26 cellular contexts compared by ENCODE assay signal in genomic region chrX:131264053-131264452, GRCh38. TPM values are rescaled to one million over a fixed set of nuclear protein-coding genes. Genes with fewer than 3 reads are reported as not detected.
"Had no signal": no experiment of that assay in that cellular context is flagged by ENCODE, and none has a peak within 500 bp of the region (broad histone marks: within the 10 kb centered on the region; RNA-seq: fewer than 3 reads in every experiment).

No MANE protein-coding gene starts in this region.

- H3K36me3 ChIP-seq: brain microvascular endothelial cell, cardiac muscle cell had no signal

- H3K4me3 Mint-ChIP-seq: activated CD8-positive, alpha-beta memory T cell treated with anti-CD3 and anti-CD28 coated beads, Interleukin-2, amount 10 ng/mL, durations not matched to agents 7 days and 5 days; activated naive CD8-positive, alpha-beta T cell; activated T-cell treated with anti-CD3 and anti-CD28 coated beads, Interleukin-2, amount 50 U/mL, for 24 hours; activated T-helper 1 cell treated with anti-CD3 and anti-CD28 coated beads, Interleukin-12 subunit alpha, Interleukin-12 subunit beta, Interleukin-2, Interleukin-4 antibody, amounts not matched to agents 30 ng/mL and 10 ng/mL and 1 ng/mL, durations not matched to agents 14 hours and 24 hours and 36 hours; WTC11 had no signal

- H3K27me3 Mint-ChIP-seq: activated CD8-positive, alpha-beta memory T cell treated with anti-CD3 and anti-CD28 coated beads, Interleukin-2, amount 10 ng/mL, durations not matched to agents 7 days and 5 days had no signal

- H3K4me1 Mint-ChIP-seq: activated CD8-positive, alpha-beta memory T cell treated with anti-CD3 and anti-CD28 coated beads, Interleukin-2, amount 10 ng/mL, durations not matched to agents 7 days and 5 days had no signal

- H3K27ac Mint-ChIP-seq: activated CD8-positive, alpha-beta memory T cell treated with anti-CD3 and anti-CD28 coated beads, Interleukin-2, amount 10 ng/mL, durations not matched to agents 7 days and 5 days; activated naive CD8-positive, alpha-beta T cell; activated T-cell treated with anti-CD3 and anti-CD28 coated beads, Interleukin-2, amount 50 U/mL, for 24 hours; activated T-helper 1 cell treated with anti-CD3 and anti-CD28 coated beads, Interleukin-12 subunit alpha, Interleukin-12 subunit beta, Interleukin-2, Interleukin-4 antibody, amounts not matched to agents 30 ng/mL and 10 ng/mL and 1 ng/mL, durations not matched to agents 14 hours and 24 hours and 36 hours; WTC11 had no signal

- H3K36me3 Mint-ChIP-seq: activated CD8-positive, alpha-beta memory T cell treated with anti-CD3 and anti-CD28 coated beads, Interleukin-2, amount 10 ng/mL, durations not matched to agents 7 days and 5 days; activated naive CD8-positive, alpha-beta T cell; WTC11 had no signal

- ATAC-seq: activated CD8-positive, alpha-beta memory T cell treated with anti-CD3 and anti-CD28 coated beads, Interleukin-2, amount 10 ng/mL, durations not matched to agents 7 days and 5 days; Panc1; WTC11 had no signal

- H3K4me3 ChIP-seq: cardiac muscle cell, SK-N-MC had no signal

- H3K9me3 Mint-ChIP-seq: activated T-cell treated with anti-CD3 and anti-CD28 coated beads, Interleukin-2, amount 50 U/mL, for 24 hours; activated T-helper 1 cell treated with anti-CD3 and anti-CD28 coated beads, Interleukin-12 subunit alpha, Interleukin-12 subunit beta, Interleukin-2, Interleukin-4 antibody, amounts not matched to agents 30 ng/mL and 10 ng/mL and 1 ng/mL, durations not matched to agents 14 hours and 24 hours and 36 hours; WTC11 had no signal

- H3K27ac ChIP-seq: brain microvascular endothelial cell, cardiac muscle cell, SK-N-MC had no signal

- H3K27me3 ChIP-seq: brain microvascular endothelial cell, cardiac muscle cell had no signal

- DNase-seq: activated CD4-positive, alpha-beta T cell treated with anti-CD3 and anti-CD28 coated beads for 48 hours; activated CD4-positive, alpha-beta T cell treated with anti-CD3 and anti-CD28 coated beads, Interleukin-2, amount 50 U/mL, for 4 hours; activated CD4-positive, CD25-positive, alpha-beta regulatory T cell treated with anti-CD3 and anti-CD28 coated beads, Interleukin-2, amount 50 U/mL, for 72 hours; activated CD8-positive, alpha-beta memory T cell treated with anti-CD3 and anti-CD28 coated beads, Interleukin-2, amount 10 ng/mL, durations not matched to agents 7 days and 5 days; activated effector memory CD4-positive, alpha-beta T cell treated with Interleukin-2 at 50 U/mL for 16 hours; activated naive CD4-positive, alpha-beta T cell treated with Interleukin-2 at 50 U/mL for 16 hours; activated T-cell treated with anti-CD3 and anti-CD28 coated beads, Interleukin-2, amount 50 U/mL, for 24 hours; brain microvascular endothelial cell; KG1; NCI-H1048; NCI-H146; NCI-H1930; NCI-H2107; NCI-H510A treated with DMSO at 0.1 percent for 48 hours; NCI-H748 treated with DMSO at 0.1 percent for 48 hours; RPMI8226; SW 1271 had no signal

RNA-seq across cellular contexts. Expression of gene IGSF1, which starts 25.1 kb away (rescaled TPM):
- total RNA-seq: activated CD8-positive, alpha-beta memory T cell treated with anti-CD3 and anti-CD28 coated beads, Interleukin-2, amount 10 ng/mL, durations not matched to agents 7 days and 5 days; activated T-helper 1 cell treated with anti-CD3 and anti-CD28 coated beads, Interleukin-12 subunit alpha, Interleukin-12 subunit beta, Interleukin-2, Interleukin-4 antibody, amounts not matched to agents 30 ng/mL and 10 ng/mL and 1 ng/mL, durations not matched to agents 14 hours and 24 hours and 36 hours; LHCN-M2; OCI-LY7; T-helper 1 cell treated with Interleukin-12 subunit alpha and Interleukin-12 subunit beta and Interleukin-4 antibody, amounts not matched to agents 30 ng/mL and 1 ng/mL, for 36 hours had no signal
